ENCODE assay signal across 8 cellular contexts in genomic region chr16:82580293-82580900, GRCh38. TPM values are rescaled to one million over a fixed set of nuclear protein-coding genes. Genes with fewer than 3 reads are reported as not detected.
DNase-seq lines count a peak whose midpoint lies in the region; ATAC-seq and TF ChIP-seq lines count a peak whose summit lies in the region.

No MANE protein-coding gene starts in this region.

- intact Hi-C loops in Caco-2 (cut with micrococcal nuclease; ENCODE audit: unreplicated experiment), result loop anchor here (1.0 to 2.0 kb wide), 4 partner anchors 110 to 317 kb away; no protein-coding TSS in a partner anchor
- intact Hi-C loops in lower lobe of right lung (cut with DNase I), result no loop called here

- BruUV-seq in Caco-2 (replicated peaks; lab: Mats Ljungman, UMichigan), result no TSS peak

- H3K4me1 ChIP-seq in Caco-2 (peaks cover 16% of the 10 kb centered on the region), lower lobe of right lung (no peaks in the 10 kb centered on the region)

- H3K4me3 Mint-ChIP-seq in Caco-2 (ENCODE audit: unreplicated experiment) (peak overlapping the region; percentile 17), T-cell (no peak overlapping the region)

- H3K4me1 Mint-ChIP-seq in Caco-2 (ENCODE audit: low read depth, unreplicated experiment) (peaks cover 14% of the 10 kb centered on the region), T-cell (no peaks in the 10 kb centered on the region)

- H3K9me3 Mint-ChIP-seq in Caco-2 (ENCODE audit: unreplicated experiment), result no peaks in the 10 kb centered on the region
- H3K9me3 Mint-ChIP-seq in T-cell, result peaks cover 0 to 8% (median 0%) of the 10 kb centered on the region in 3 donors

- H3K36me3 Mint-ChIP-seq in Caco-2 (ENCODE audit: insufficient read depth, unreplicated experiment) (no peaks in the 10 kb centered on the region), T-cell (no peaks in the 10 kb centered on the region)

- H3K27ac Mint-ChIP-seq in Caco-2 (ENCODE audit: unreplicated experiment), result no peak overlapping the region
- no peak overlapping the region for H3K27ac Mint-ChIP-seq in T-cell

- no peaks in the 10 kb centered on the region for H3K27me3 ChIP-seq in Caco-2 (replicated peaks; ENCODE audit: control insufficient read depth, insufficient read depth, low read length)
- no peaks in the 10 kb centered on the region for H3K27me3 ChIP-seq in lower lobe of right lung (ENCODE audit: low read depth)

- peak; percentile 46 to 56 for TF ChIP-seq CTCF in Caco-2 (IDR thresholded peaks at IDR 0.05; ENCODE audit: insufficient read depth in 1 of 2, low read depth in 1 of 2, low read length in 1 of 2, severe bottlenecking in 1 of 2, unreplicated experiment in 1 of 2)
- peak; percentile 90 for TF ChIP-seq CTCF in LNCAP (IDR thresholded peaks at IDR 0.05)
- TF ChIP-seq CTCF in lower lobe of right lung (IDR thresholded peaks at IDR 0.05), result peak; percentile 35

- no peaks in the 10 kb centered on the region for H3K27me3 Mint-ChIP-seq in Caco-2 (ENCODE audit: insufficient read depth, unreplicated experiment)
- peaks cover 5 to 6% of the 10 kb centered on the region in 2 donors for H3K27me3 Mint-ChIP-seq in T-cell

- H3K36me3 ChIP-seq in Caco-2 (ENCODE audit: control insufficient read depth, insufficient read depth, low read length), result no peaks in the 10 kb centered on the region
- H3K36me3 ChIP-seq in lower lobe of right lung, result no peaks in the 10 kb centered on the region

- ATAC-seq in lower lobe of right lung (peak; percentile 58 to 61), T-cell (replicated peaks in 1 of 4) (no peak), GM18511 (IDR thresholded peaks at IDR 0.05; ENCODE audit: unreplicated experiment) (no peak)

- POLR2A ChIA-PET in Caco-2 (lab: Charles Lee), result no interaction called here
- POLR2A ChIA-PET in T-cell (lab: Charles Lee), result no interaction called here

- CTCF ChIA-PET in Caco-2 (lab: Charles Lee), result interaction anchor here (0.6 to 2.6 kb wide), 6 partner anchors 26 to 317 kb away, joined by 3 to 20 read pairs (median 4); no protein-coding TSS in a partner anchor
- CTCF ChIA-PET in T-cell (lab: Charles Lee), result interaction anchor here in 1 of 2 donors (1.3 kb wide), 1 partner anchor 317 kb away, joined by 3 read pairs; no protein-coding TSS in a partner anchor

- H3K9me3 ChIP-seq in Caco-2 (no peaks in the 10 kb centered on the region), lower lobe of right lung (no peaks in the 10 kb centered on the region)

- DNase-seq in Caco-2, result peak in 1 of 2 experiments; percentile 53
- peak; percentile 29 for DNase-seq in astrocyte of the hippocampus (ENCODE audit: low read depth, low spot score)
- no peak for DNase-seq in lower lobe of right lung
- no peak for DNase-seq in stimulated activated naive CD4-positive, alpha-beta T cell treated with Interleukin-2 at 50 U/mL for 16 hours (lab: John Stamatoyannopoulos, UW)
- no peak for DNase-seq in T-cell
- DNase-seq in SHP77 treated with DMSO at 0.1 percent for 48 hours (lab: John Stamatoyannopoulos, UW), result no peak

- no peak overlapping the region for H3K4me3 ChIP-seq in Caco-2 (ENCODE audit: low read depth, low read length)
- no peak overlapping the region for H3K4me3 ChIP-seq in lower lobe of right lung

- H3K27ac ChIP-seq in lower lobe of right lung, result no peak overlapping the region

RNA-seq across cellular contexts. Expression of gene CDH13, which starts 46.4 kb away (rescaled TPM):
- total RNA-seq in Caco-2 (2022) (2.2 and 3.5 TPM in 2 replicates), lower lobe of right lung (14.3 TPM), T-cell (not detected)

Comparison
In these comparisons a context has a peak if more than half of its experiments do, and no peak if none do; other contexts are left out.
1. CTCF ChIP-seq: peak in every context shown above with its lines; median percentile 90 in LNCAP; 51 in Caco-2; 35 in lower lobe of right lung.
2. ATAC-seq: peak in lower lobe of right lung (2 of 2); none in T-cell (0 of 4) and GM18511 (single experiment).